Comparison of ENCODE assay signal across 1 cellular context in the genomic region with DNA sequence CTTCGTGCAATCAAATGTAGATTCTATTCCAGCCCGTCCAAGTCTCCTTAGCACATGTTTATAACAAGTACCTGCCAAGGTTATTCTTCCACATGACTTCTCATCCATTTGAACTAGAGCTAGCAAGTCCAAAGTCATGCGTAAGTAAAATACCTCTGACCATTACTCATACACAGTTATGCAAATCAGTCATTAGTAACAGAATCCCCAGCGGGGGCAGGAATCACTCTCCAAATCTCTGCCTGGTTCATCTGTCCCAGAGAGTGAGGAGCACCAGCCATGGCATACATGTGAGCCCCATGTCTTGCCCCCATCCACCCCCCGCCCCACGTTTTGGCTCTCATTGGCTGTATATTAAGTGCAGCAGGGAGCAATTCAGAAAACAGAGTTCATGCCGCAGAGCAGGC.
TF ChIP-seq lines count a peak whose summit lies in the region.

No MANE protein-coding gene starts in this region.

TF ChIP-seq in WTC11, 78 proteins besides CTCF, POLR2A, EP300 and RAD21 (continued from another document):
- TF ChIP-seq, protein P1, sequence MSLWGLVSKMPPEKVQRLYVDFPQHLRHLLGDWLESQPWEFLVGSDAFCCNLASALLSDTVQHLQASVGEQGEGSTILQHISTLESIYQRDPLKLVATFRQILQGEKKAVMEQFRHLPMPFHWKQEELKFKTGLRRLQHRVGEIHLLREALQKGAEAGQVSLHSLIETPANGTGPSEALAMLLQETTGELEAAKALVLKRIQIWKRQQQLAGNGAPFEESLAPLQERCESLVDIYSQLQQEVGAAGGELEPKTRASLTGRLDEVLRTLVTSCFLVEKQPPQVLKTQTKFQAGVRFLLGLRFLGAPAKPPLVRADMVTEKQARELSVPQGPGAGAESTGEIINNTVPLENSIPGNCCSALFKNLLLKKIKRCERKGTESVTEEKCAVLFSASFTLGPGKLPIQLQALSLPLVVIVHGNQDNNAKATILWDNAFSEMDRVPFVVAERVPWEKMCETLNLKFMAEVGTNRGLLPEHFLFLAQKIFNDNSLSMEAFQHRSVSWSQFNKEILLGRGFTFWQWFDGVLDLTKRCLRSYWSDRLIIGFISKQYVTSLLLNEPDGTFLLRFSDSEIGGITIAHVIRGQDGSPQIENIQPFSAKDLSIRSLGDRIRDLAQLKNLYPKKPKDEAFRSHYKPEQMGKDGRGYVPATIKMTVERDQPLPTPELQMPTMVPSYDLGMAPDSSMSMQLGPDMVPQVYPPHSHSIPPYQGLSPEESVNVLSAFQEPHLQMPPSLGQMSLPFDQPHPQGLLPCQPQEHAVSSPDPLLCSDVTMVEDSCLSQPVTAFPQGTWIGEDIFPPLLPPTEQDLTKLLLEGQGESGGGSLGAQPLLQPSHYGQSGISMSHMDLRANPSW (CRISPR knock-in tag; conservative IDR thresholded peaks at IDR 0.05; ENCODE audit: low read depth), result no peak
- TF ChIP-seq ESRRA (CRISPR knock-in tag; IDR thresholded peaks at IDR 0.05; ENCODE audit: borderline replicate concordance) (no peak), NR2C2 (CRISPR knock-in tag; IDR thresholded peaks at IDR 0.05) (no peak), GTF2I (CRISPR knock-in tag; conservative IDR thresholded peaks at IDR 0.05) (no peak), GABPB1 (CRISPR knock-in tag; IDR thresholded peaks at IDR 0.05) (no peak), CREB1 (CRISPR knock-in tag; IDR thresholded peaks at IDR 0.05) (no peak)
- TF ChIP-seq, protein P2, sequence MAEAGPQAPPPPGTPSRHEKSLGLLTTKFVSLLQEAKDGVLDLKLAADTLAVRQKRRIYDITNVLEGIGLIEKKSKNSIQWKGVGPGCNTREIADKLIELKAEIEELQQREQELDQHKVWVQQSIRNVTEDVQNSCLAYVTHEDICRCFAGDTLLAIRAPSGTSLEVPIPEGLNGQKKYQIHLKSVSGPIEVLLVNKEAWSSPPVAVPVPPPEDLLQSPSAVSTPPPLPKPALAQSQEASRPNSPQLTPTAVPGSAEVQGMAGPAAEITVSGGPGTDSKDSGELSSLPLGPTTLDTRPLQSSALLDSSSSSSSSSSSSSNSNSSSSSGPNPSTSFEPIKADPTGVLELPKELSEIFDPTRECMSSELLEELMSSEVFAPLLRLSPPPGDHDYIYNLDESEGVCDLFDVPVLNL (CRISPR knock-in tag; IDR thresholded peaks at IDR 0.05; ENCODE audit: borderline replicate concordance, low read depth), result no peak
- TF ChIP-seq, protein P3, sequence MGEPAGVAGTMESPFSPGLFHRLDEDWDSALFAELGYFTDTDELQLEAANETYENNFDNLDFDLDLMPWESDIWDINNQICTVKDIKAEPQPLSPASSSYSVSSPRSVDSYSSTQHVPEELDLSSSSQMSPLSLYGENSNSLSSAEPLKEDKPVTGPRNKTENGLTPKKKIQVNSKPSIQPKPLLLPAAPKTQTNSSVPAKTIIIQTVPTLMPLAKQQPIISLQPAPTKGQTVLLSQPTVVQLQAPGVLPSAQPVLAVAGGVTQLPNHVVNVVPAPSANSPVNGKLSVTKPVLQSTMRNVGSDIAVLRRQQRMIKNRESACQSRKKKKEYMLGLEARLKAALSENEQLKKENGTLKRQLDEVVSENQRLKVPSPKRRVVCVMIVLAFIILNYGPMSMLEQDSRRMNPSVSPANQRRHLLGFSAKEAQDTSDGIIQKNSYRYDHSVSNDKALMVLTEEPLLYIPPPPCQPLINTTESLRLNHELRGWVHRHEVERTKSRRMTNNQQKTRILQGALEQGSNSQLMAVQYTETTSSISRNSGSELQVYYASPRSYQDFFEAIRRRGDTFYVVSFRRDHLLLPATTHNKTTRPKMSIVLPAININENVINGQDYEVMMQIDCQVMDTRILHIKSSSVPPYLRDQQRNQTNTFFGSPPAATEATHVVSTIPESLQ (CRISPR knock-in tag; IDR thresholded peaks at IDR 0.05), result no peak
